In genomic region chr18:32802606-32803451, GRCh38 we compare ENCODE assay signal across 14 cellular contexts. TPM values are rescaled to one million over a fixed set of nuclear protein-coding genes. Genes with fewer than 3 reads are reported as not detected.
DNase-seq lines count a peak whose midpoint lies in the region; ATAC-seq, FAIRE-seq and TF ChIP-seq lines count a peak whose summit lies in the region.
"Had no signal": no experiment of that assay in that cellular context is flagged by ENCODE, and none has a peak within 500 bp of the region (broad histone marks: within the 10 kb centered on the region; RNA-seq: fewer than 3 reads in every experiment).

No MANE protein-coding gene starts in this region.

- DNase-seq in T-helper 17 cell (no peak), NCI-H1694 (lab: John Stamatoyannopoulos, UW) (no peak), glutamatergic neuron (no peak), pancreas (no peak)
- no peak for DNase-seq in stimulated activated naive CD4-positive, alpha-beta T cell (lab: John Stamatoyannopoulos, UW)
- DNase-seq: gastrocnemius medialis, T1000 had no signal

- WGBS in pancreas, 2 donors: 45 to 54% methylated on average over 8 of the region's 8 CpGs

- no peaks in the 10 kb centered on the region for H3K27me3 ChIP-seq in pancreas
- H3K27me3 ChIP-seq: gastrocnemius medialis, suprapubic skin had no signal

- H3K4me3 Mint-ChIP-seq in T-helper 17 cell (no peak overlapping the region), glutamatergic neuron (ENCODE audit: unreplicated experiment) (no peak overlapping the region)

- no peaks in the 10 kb centered on the region for H3K4me1 ChIP-seq in pancreas
- H3K4me1 ChIP-seq: gastrocnemius medialis, suprapubic skin had no signal

- ATAC-seq in GM18499 (IDR thresholded peaks at IDR 0.05; ENCODE audit: insufficient read depth, unreplicated experiment): peak; percentile 32
- ATAC-seq in GM21423 (IDR thresholded peaks at IDR 0.05; ENCODE audit: unreplicated experiment): peak; percentile 55
- peak; percentile 50 for ATAC-seq in HG03095 (IDR thresholded peaks at IDR 0.05; ENCODE audit: unreplicated experiment)
- ATAC-seq in T-helper 17 cell: peak; percentile 36
- no peak for ATAC-seq in pancreas
- ATAC-seq: gastrocnemius medialis had no signal

- no peaks in the 10 kb centered on the region for H3K36me3 Mint-ChIP-seq in T-helper 17 cell (ENCODE audit: low read depth)
- H3K36me3 Mint-ChIP-seq in glutamatergic neuron (ENCODE audit: unreplicated experiment): no peaks in the 10 kb centered on the region

- no peaks in the 10 kb centered on the region for H3K36me3 ChIP-seq in pancreas
- H3K36me3 ChIP-seq: gastrocnemius medialis, suprapubic skin had no signal

- H3K27ac ChIP-seq in pancreas: no peak overlapping the region
- H3K27ac ChIP-seq: gastrocnemius medialis, suprapubic skin had no signal

- no peaks in the 10 kb centered on the region for H3K9me3 Mint-ChIP-seq in glutamatergic neuron (ENCODE audit: unreplicated experiment)

- intact Hi-C loops in pancreas (cut with DNase I): no loop called here

- H3K9me3 ChIP-seq in T-helper 17 cell (ENCODE audit: control insufficient read depth, low read length, poor library complexity, severe bottlenecking): no peaks in the 10 kb centered on the region
- H3K9me3 ChIP-seq in pancreas: no peaks in the 10 kb centered on the region
- H3K9me3 ChIP-seq: gastrocnemius medialis had no signal

- H3K27ac Mint-ChIP-seq in T-helper 17 cell (no peak overlapping the region), glutamatergic neuron (ENCODE audit: unreplicated experiment) (no peak overlapping the region)

- no peak overlapping the region for H3K4me3 ChIP-seq in pancreas
- H3K4me3 ChIP-seq: gastrocnemius medialis, suprapubic skin had no signal

- H3K27me3 Mint-ChIP-seq in T-helper 17 cell (no peaks in the 10 kb centered on the region), glutamatergic neuron (ENCODE audit: unreplicated experiment) (no peaks in the 10 kb centered on the region)

- no peak for TF ChIP-seq CTCF in glutamatergic neuron (IDR thresholded peaks at IDR 0.05; ENCODE audit: partially characterized antibody, unreplicated experiment)
- TF ChIP-seq CTCF in pancreas (IDR thresholded peaks at IDR 0.05): no peak

- no peaks in the 10 kb centered on the region for H3K4me1 Mint-ChIP-seq in T-helper 17 cell
- peaks cover 5% of the 10 kb centered on the region for H3K4me1 Mint-ChIP-seq in glutamatergic neuron (ENCODE audit: low read depth, unreplicated experiment)

- FAIRE-seq in pancreas (lab: Jason Lieb, UNC): no peak
- FAIRE-seq: colon had no signal

RNA-seq across cellular contexts. Expression of gene KLHL14, which starts 30.0 kb away (rescaled TPM):
- total RNA-seq in T-helper 17 cell (under 1 TPM in 1 of 2 donors, not detected in 1; 0.77 TPM), glutamatergic neuron (ENCODE audit: unreplicated experiment) (not detected), pancreas (under 1 TPM in 3 of 6 donors, not detected in 3; 0.06 to 0.09 (median 0.06) TPM)
- polyA plus RNA-seq in pancreas: under 1 TPM; 0.08 to 0.21 TPM
- total RNA-seq: LHCN-M2 had no signal
- polyA plus RNA-seq: BJ had no signal

Comparison
In these comparisons a context has a peak if more than half of its experiments do, and no peak if none do; other contexts are left out.
1. ATAC-seq: peak in GM18499 (single experiment), GM21423 (single experiment), HG03095 (single experiment) and T-helper 17 cell (single experiment); none in pancreas (0 of 4).